In the genomic region with DNA sequence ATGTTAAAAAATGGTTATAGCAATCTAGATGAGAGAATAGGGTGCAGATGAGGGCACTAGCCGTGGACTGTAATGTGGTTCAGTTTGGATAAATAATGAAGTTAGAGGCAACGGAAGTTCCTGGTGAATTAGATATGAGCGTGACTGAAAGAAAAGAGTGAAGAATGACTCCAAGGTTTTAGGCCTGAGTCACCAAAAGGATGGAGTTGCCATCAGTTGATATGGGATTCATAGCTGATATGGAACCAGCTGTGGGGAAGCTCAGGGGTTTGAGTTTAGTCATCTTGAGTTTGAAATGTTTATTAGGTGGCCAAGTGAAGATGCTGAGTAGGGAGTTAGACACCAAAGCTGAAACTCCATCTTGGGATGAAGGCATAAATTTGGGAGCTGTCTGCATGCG, we compare ENCODE assay signal across 26 cellular contexts.
DNase-seq lines count a peak whose midpoint lies in the region; ATAC-seq and TF ChIP-seq lines count a peak whose summit lies in the region.
"Had no signal": no experiment of that assay in that cellular context is flagged by ENCODE, and none has a peak within 500 bp of the region (broad histone marks: within the 10 kb centered on the region; RNA-seq: fewer than 3 reads in every experiment).

No MANE protein-coding gene starts in this region.

- H3K4me1 Mint-ChIP-seq in stimulated activated naive B cell treated with anti-CD40 and anti-IgM and Interleukin-4, amounts not matched to agents 10 μg/mL and 1 μg/mL and 100 μg/mL, for 72 hours: peaks cover 7 to 18% of the 10 kb centered on the region in 2 donors

- intact Hi-C loops in uterus (cut with DNase I; ENCODE audit: low total_unique reads): no loop called here

- TF ChIP-seq POLR2A in uterus (IDR thresholded peaks at IDR 0.05): no peak

- no peaks in the 10 kb centered on the region for H3K9me2 ChIP-seq in SK-N-SH

- H3K27ac Mint-ChIP-seq in stimulated activated naive B cell treated with anti-CD40 and anti-IgM and Interleukin-4, amounts not matched to agents 10 μg/mL and 1 μg/mL and 100 μg/mL, for 72 hours: no peak overlapping the region
- H3K27ac Mint-ChIP-seq: activated CD8-positive, alpha-beta T cell treated with anti-CD3 and anti-CD28 coated beads, Interleukin-2, amount 10 ng/mL, durations not matched to agents 7 days and 5 days; immature natural killer cell; nephron had no signal

- H2AFZ ChIP-seq in SK-N-SH (ENCODE audit: low read depth): no peak overlapping the region
- H2AFZ ChIP-seq: parathyroid adenoma had no signal

- TF ChIP-seq RAD21 in SK-N-SH (IDR thresholded peaks at IDR 0.05; ENCODE audit: low read length): no peak

- H3K4me2 ChIP-seq in SK-N-SH: no peak overlapping the region

- POLR2A ChIA-PET in SK-N-SH (lab: Yijun Ruan, JAX): no interaction called here

- TF ChIP-seq CTCF in SK-N-SH (IDR thresholded peaks at IDR 0.05) (no peak), fibroblast of mammary gland (conservative IDR thresholded peaks at IDR 0.05; ENCODE audit: control insufficient read depth, insufficient read depth, low read depth, low read length) (no peak), uterus (IDR thresholded peaks at IDR 0.05) (no peak)

- peaks cover 0 to 33% of the 10 kb centered on the region in 2 experiments for H3K36me3 ChIP-seq in SK-N-SH (replicated peaks in 1 of 2; ENCODE audit: control insufficient read depth in 1 of 2, insufficient read depth in 2 of 2, low read length in 1 of 2)
- H3K36me3 ChIP-seq in SJSA1: no peaks in the 10 kb centered on the region
- no peaks in the 10 kb centered on the region for H3K36me3 ChIP-seq in uterus
- H3K36me3 ChIP-seq: sigmoid colon had no signal

- TF ChIP-seq EP300 in SK-N-SH (IDR thresholded peaks at IDR 0.05; ENCODE audit: borderline replicate concordance in 1 of 2, low read depth in 1 of 2, low read length in 1 of 2): no peak

- CTCF ChIA-PET in SK-N-SH (lab: Yijun Ruan, JAX): interaction anchor here (1.3 to 1.6 kb wide), 2 partner anchors 15 to 337 kb away, joined by 3 to 8 read pairs; no protein-coding TSS in a partner anchor

- peaks cover 3 to 27% of the 10 kb centered on the region in 2 experiments; a peak in 3 of 4 replicates for H3K4me1 ChIP-seq in SK-N-SH (ENCODE audit: control insufficient read depth in 1 of 2, insufficient read depth in 2 of 2, low read depth in 1 of 2, low read length in 1 of 2)
- H3K4me1 ChIP-seq in SJSA1 (replicated peaks): peaks cover 28% of the 10 kb centered on the region
- H3K4me1 ChIP-seq in uterus: no peaks in the 10 kb centered on the region
- H3K4me1 ChIP-seq: parathyroid adenoma had no signal

- H3K4me3 Mint-ChIP-seq in stimulated activated naive B cell treated with anti-CD40 and anti-IgM and Interleukin-4, amounts not matched to agents 10 μg/mL and 1 μg/mL and 100 μg/mL, for 72 hours: no peak overlapping the region
- H3K4me3 Mint-ChIP-seq: activated CD8-positive, alpha-beta T cell treated with anti-CD3 and anti-CD28 coated beads, Interleukin-2, amount 10 ng/mL, durations not matched to agents 7 days and 5 days; activated T-cell treated with anti-CD3 and anti-CD28 coated beads, Interleukin-2, amount 50 U/mL, for 4 hours; immature natural killer cell; nephron had no signal

- H3K79me2 ChIP-seq in SK-N-SH (ENCODE audit: insufficient read depth): 0 out of 2 replicates have a peak, but pooled peaks cover 3% of the 10 kb centered on the region
- H3K79me2 ChIP-seq: parathyroid adenoma had no signal

- no peaks in the 10 kb centered on the region for H3K9me3 ChIP-seq in SK-N-SH
- H3K9me3 ChIP-seq in SJSA1 (replicated peaks): no peaks in the 10 kb centered on the region
- no peaks in the 10 kb centered on the region for H3K9me3 ChIP-seq in uterus
- H3K9me3 ChIP-seq: sigmoid colon had no signal

- DNase-seq in SK-N-SH (no peak), SJSA1 (ENCODE audit: low read depth in 1 of 2, low spot score in 2 of 2) (no peak), fibroblast of mammary gland (ENCODE audit: low read depth) (peak; percentile 56), uterus (no peak)
- no peak for DNase-seq in activated CD8-positive, alpha-beta memory T cell treated with anti-CD3 and anti-CD28 coated beads, Interleukin-2, amount 50 U/mL, for 4 hours
- no peak for DNase-seq in stimulated activated naive B cell treated with anti-CD40 and anti-IgM and Interleukin-4, amounts not matched to agents 10 μg/mL and 1 μg/mL and 100 μg/mL, for 72 hours
- DNase-seq: activated CD4-positive, CD25-positive, alpha-beta regulatory T cell treated with anti-CD3 and anti-CD28 coated beads, Interleukin-2, amount 50 U/mL, for 72 hours; activated CD8-positive, alpha-beta T cell treated with anti-CD3 and anti-CD28 coated beads, Interleukin-2, amount 10 ng/mL, durations not matched to agents 7 days and 5 days; activated naive CD4-positive, alpha-beta T cell treated with Interleukin-2 at 50 U/mL for 16 hours; activated T-cell treated with anti-CD3 and anti-CD28 coated beads, Interleukin-2, amount 50 U/mL, for 4 hours; central memory CD4-positive, alpha-beta T cell; COR-L47; DND-41; GOT3; immature natural killer cell; NCI-H146; NCI-H524 treated with DMSO at 0.1 percent for 48 hours; sigmoid colon had no signal

- H3K27me3 Mint-ChIP-seq in stimulated activated naive B cell treated with anti-CD40 and anti-IgM and Interleukin-4, amounts not matched to agents 10 μg/mL and 1 μg/mL and 100 μg/mL, for 72 hours: peaks cover 0 to 2% of the 10 kb centered on the region in 2 donors

- H3F3A ChIP-seq in SK-N-SH (replicated peaks; ENCODE audit: insufficient read depth): peaks cover 37% of the 10 kb centered on the region

- H4K20me1 ChIP-seq in SK-N-SH (ENCODE audit: insufficient read depth): no peaks in the 10 kb centered on the region

- ATAC-seq in SK-N-SH treated with all-trans-retinoic acid at 6 μM for 48 hours: no peak
- no peak for ATAC-seq in stimulated activated naive B cell treated with anti-CD40 and anti-IgM and Interleukin-4, amounts not matched to agents 10 μg/mL and 1 μg/mL and 100 μg/mL, for 72 hours (replicated peaks)
- ATAC-seq in HG02623 (IDR thresholded peaks at IDR 0.05; ENCODE audit: unreplicated experiment): no peak
- ATAC-seq: activated CD8-positive, alpha-beta T cell treated with anti-CD3 and anti-CD28 coated beads, Interleukin-2, amount 10 ng/mL, durations not matched to agents 7 days and 5 days; left lobe of liver had no signal

- H3K36me3 Mint-ChIP-seq in stimulated activated naive B cell treated with anti-CD40 and anti-IgM and Interleukin-4, amounts not matched to agents 10 μg/mL and 1 μg/mL and 100 μg/mL, for 72 hours: no peaks in the 10 kb centered on the region
- H3K36me3 Mint-ChIP-seq: immature natural killer cell had no signal

- H3K9ac ChIP-seq in SK-N-SH: no peak overlapping the region
- H3K9ac ChIP-seq: parathyroid adenoma had no signal

- no peak overlapping the region for H3K4me3 ChIP-seq in SK-N-SH (ENCODE audit: low read depth in 2 of 2, low read length in 1 of 2)
- no peak overlapping the region for H3K4me3 ChIP-seq in SJSA1
- H3K4me3 ChIP-seq in fibroblast of mammary gland (ENCODE audit: control insufficient read depth, low read depth, low read length): no peak overlapping the region
- no peak overlapping the region for H3K4me3 ChIP-seq in uterus
- H3K4me3 ChIP-seq: sigmoid colon, SK-N-MC had no signal

- peak overlapping the region; percentile 49 to 85; a peak in 3 of 4 replicates for H3K27ac ChIP-seq in SK-N-SH (ENCODE audit: low read depth in 2 of 2, low read length in 1 of 2)
- H3K27ac ChIP-seq in SJSA1: 0 out of 2 replicates have a peak overlapping the region, but pooled peaks have one; percentile 0
- peak overlapping the region; percentile 23 to 70 for H3K27ac ChIP-seq in uterus
- H3K27ac ChIP-seq: 22Rv1, HL-60, parathyroid adenoma, SK-N-MC had no signal

- H3K27me3 ChIP-seq in SK-N-SH (ENCODE audit: insufficient read depth): no peaks in the 10 kb centered on the region
- no peaks in the 10 kb centered on the region for H3K27me3 ChIP-seq in SJSA1 (replicated peaks)
- H3K27me3 ChIP-seq in uterus: no peaks in the 10 kb centered on the region
- H3K27me3 ChIP-seq: sigmoid colon had no signal

- no peaks in the 10 kb centered on the region for H3K9me3 Mint-ChIP-seq in stimulated activated naive B cell treated with anti-CD40 and anti-IgM and Interleukin-4, amounts not matched to agents 10 μg/mL and 1 μg/mL and 100 μg/mL, for 72 hours
- H3K9me3 Mint-ChIP-seq: activated T-cell treated with anti-CD3 and anti-CD28 coated beads, Interleukin-2, amount 50 U/mL, for 4 hours; immature natural killer cell; nephron had no signal

- 81% methylated on average over 4 of the region's 4 CpGs for WGBS in SK-N-SH (ENCODE audit: low lambda C conversion rate)

TF ChIP-seq in SK-N-SH, 30 proteins besides CTCF, POLR2A, EP300 and RAD21 (continues in another document):
- TF ChIP-seq EZH2phosphoT487 (IDR thresholded peaks at IDR 0.05; ENCODE audit: borderline replicate concordance, low read depth) (no peak), RFX5 (IDR thresholded peaks at IDR 0.05; ENCODE audit: low read length) (no peak), SMC3 (IDR thresholded peaks at IDR 0.05; ENCODE audit: low read depth, low read length) (no peak), POLR2AphosphoS5 (IDR thresholded peaks at IDR 0.05; ENCODE audit: low read depth, low read length) (no peak), MXI1 (IDR thresholded peaks at IDR 0.05; ENCODE audit: low read depth, low read length) (no peak), FOSL2 (IDR thresholded peaks at IDR 0.05; ENCODE audit: borderline replicate concordance, low read depth) (no peak), NFIC (IDR thresholded peaks at IDR 0.05; ENCODE audit: borderline replicate concordance) (no peak), TEAD4 (IDR thresholded peaks at IDR 0.05; ENCODE audit: borderline replicate concordance, insufficient read depth) (no peak), RCOR1 (IDR thresholded peaks at IDR 0.05; ENCODE audit: low read length) (no peak)

TF ChIP-seq in SK-N-SH treated with all-trans-retinoic acid at 6 μM for 48 hours, 23 proteins besides CTCF, POLR2A, EP300 and RAD21 (continues in another document):
- TF ChIP-seq BACH2 (CRISPR knock-in tag; IDR thresholded peaks at IDR 0.05; ENCODE audit: borderline replicate concordance) (no peak), RARB (CRISPR knock-in tag; IDR thresholded peaks at IDR 0.05) (no peak)
- TF ChIP-seq, protein P1, sequence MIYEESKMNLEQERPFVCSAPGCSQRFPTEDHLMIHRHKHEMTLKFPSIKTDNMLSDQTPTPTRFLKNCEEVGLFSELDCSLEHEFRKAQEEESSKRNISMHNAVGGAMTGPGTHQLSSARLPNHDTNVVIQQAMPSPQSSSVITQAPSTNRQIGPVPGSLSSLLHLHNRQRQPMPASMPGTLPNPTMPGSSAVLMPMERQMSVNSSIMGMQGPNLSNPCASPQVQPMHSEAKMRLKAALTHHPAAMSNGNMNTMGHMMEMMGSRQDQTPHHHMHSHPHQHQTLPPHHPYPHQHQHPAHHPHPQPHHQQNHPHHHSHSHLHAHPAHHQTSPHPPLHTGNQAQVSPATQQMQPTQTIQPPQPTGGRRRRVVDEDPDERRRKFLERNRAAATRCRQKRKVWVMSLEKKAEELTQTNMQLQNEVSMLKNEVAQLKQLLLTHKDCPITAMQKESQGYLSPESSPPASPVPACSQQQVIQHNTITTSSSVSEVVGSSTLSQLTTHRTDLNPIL (CRISPR knock-in tag; IDR thresholded peaks at IDR 0.05; ENCODE audit: low read depth): no peak

Comparison
In these comparisons a context has a peak if more than half of its experiments do, and no peak if none do; other contexts are left out.
1. H3K27ac ChIP-seq: peak in every context shown above with its lines; median percentile 67 in SK-N-SH; 46 in uterus; 0 in SJSA1.